Comparison of ENCODE assay signal across 21 cellular contexts in the genomic region with DNA sequence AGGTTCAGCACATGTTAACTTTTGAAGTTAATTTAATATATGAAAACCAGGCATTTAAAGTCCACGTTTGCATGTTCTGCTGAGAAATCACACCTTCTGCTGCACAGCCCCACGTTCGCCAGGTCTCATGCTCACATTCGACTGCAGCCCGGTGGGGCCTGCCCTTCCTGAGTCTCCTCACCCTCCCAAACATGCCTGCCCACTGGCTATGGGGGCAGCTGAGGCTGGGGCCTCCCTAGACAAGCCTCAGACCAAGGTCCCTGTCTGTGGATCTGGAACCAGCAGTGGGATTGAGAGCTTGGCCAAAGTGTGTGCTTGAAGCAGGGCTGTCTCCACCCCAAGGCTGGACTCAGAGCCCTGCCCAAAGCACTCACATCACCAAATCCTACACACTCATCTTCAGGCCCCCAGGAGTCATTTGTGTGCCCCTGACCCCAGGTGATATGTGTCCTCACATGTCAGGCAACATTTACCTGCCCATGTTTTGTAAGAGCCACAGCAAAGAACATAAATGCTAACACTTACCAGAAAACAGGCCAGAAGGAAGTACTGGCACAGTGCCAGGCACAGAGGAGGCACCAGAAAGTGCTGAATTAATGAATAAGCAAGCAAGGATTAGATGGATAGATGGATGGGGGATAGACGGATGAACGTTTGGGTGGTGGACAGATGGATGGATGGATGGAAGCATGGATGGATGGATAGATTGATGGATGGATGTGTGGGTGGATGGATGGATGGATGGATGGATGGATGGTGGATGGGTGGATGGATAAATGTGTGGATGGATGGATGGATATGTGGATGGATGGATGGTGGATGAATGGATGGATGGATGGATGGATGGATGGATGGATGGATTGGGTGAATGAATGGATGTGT.
"Had no signal": no experiment of that assay in that cellular context is flagged by ENCODE, and none has a peak within 500 bp of the region (broad histone marks: within the 10 kb centered on the region; RNA-seq: fewer than 3 reads in every experiment).

No MANE protein-coding gene starts in this region.

- H3K4me1 Mint-ChIP-seq: immature natural killer cell had no signal

- H2AFZ ChIP-seq: parathyroid adenoma had no signal

- H3K79me2 ChIP-seq: parathyroid adenoma had no signal

- H3K9me3 ChIP-seq: esophagus squamous epithelium, lower lobe of right lung, right atrium auricular region, sigmoid colon, stomach, thyroid gland had no signal

- ATAC-seq: effector memory CD8-positive, alpha-beta T cell; lower lobe of right lung; naive thymus-derived CD8-positive, alpha-beta T cell; stimulated activated effector memory CD8-positive, alpha-beta T cell treated with anti-CD3 and anti-CD28 coated beads, Interleukin-12 subunit alpha, Interleukin-12 subunit beta, amount 100 ng/mL, for 72 hours had no signal

- H3K4me1 ChIP-seq: parathyroid adenoma, right atrium auricular region, thyroid gland had no signal

- FAIRE-seq: endometrium had no signal

- H3K27ac Mint-ChIP-seq: effector memory CD8-positive, alpha-beta T cell; immature natural killer cell; naive thymus-derived CD8-positive, alpha-beta T cell; nephron progenitor cell; stimulated activated effector memory CD8-positive, alpha-beta T cell treated with anti-CD3 and anti-CD28 coated beads, Interleukin-12 subunit alpha, Interleukin-12 subunit beta, amount 100 ng/mL, for 72 hours had no signal

- H3K9me3 Mint-ChIP-seq: effector memory CD8-positive, alpha-beta T cell; immature natural killer cell; naive thymus-derived CD8-positive, alpha-beta T cell; nephron progenitor cell; stimulated activated effector memory CD8-positive, alpha-beta T cell treated with anti-CD3 and anti-CD28 coated beads, Interleukin-12 subunit alpha, Interleukin-12 subunit beta, amount 100 ng/mL, for 72 hours had no signal

- H3K4me3 ChIP-seq: esophagus squamous epithelium, lower lobe of right lung, right atrium auricular region, sigmoid colon, stomach, thyroid gland had no signal

- H3K36me3 Mint-ChIP-seq: immature natural killer cell; naive thymus-derived CD8-positive, alpha-beta T cell; stimulated activated effector memory CD8-positive, alpha-beta T cell treated with anti-CD3 and anti-CD28 coated beads, Interleukin-12 subunit alpha, Interleukin-12 subunit beta, amount 100 ng/mL, for 72 hours had no signal

- H3K9ac ChIP-seq: parathyroid adenoma had no signal

- H3K27ac ChIP-seq: esophagus squamous epithelium, lower lobe of right lung, parathyroid adenoma, right atrium auricular region, sigmoid colon, stomach, thyroid gland had no signal

- DNase-seq: cortex of kidney; effector memory CD8-positive, alpha-beta T cell; esophagus squamous epithelium; foreskin melanocyte; hypothalamus; immature natural killer cell; islet precursor cell; lower lobe of right lung; nephron progenitor cell; sigmoid colon; stimulated activated CD4-positive, alpha-beta T cell treated with anti-CD3 and anti-CD28 coated beads, Interleukin-2, amount 100 ng/mL, for 24 hours; stimulated activated CD4-positive, alpha-beta T cell treated with anti-CD3 and anti-CD28 coated beads, Interleukin-4, amount 100 ng/mL, for 24 hours; stimulated activated naive CD4-positive, alpha-beta T cell treated with Interleukin-2 at 50 U/mL for 16 hours; stomach; thyroid gland; trophoblast cell had no signal

- H3K27me3 ChIP-seq: right atrium auricular region, sigmoid colon, thyroid gland had no signal

- H3K4me3 Mint-ChIP-seq: effector memory CD8-positive, alpha-beta T cell; immature natural killer cell; naive thymus-derived CD8-positive, alpha-beta T cell; nephron progenitor cell; stimulated activated effector memory CD8-positive, alpha-beta T cell treated with anti-CD3 and anti-CD28 coated beads, Interleukin-12 subunit alpha, Interleukin-12 subunit beta, amount 100 ng/mL, for 72 hours had no signal

- H3K36me3 ChIP-seq: esophagus squamous epithelium, lower lobe of right lung, right atrium auricular region, sigmoid colon, stomach, thyroid gland had no signal
